In the genomic region with DNA sequence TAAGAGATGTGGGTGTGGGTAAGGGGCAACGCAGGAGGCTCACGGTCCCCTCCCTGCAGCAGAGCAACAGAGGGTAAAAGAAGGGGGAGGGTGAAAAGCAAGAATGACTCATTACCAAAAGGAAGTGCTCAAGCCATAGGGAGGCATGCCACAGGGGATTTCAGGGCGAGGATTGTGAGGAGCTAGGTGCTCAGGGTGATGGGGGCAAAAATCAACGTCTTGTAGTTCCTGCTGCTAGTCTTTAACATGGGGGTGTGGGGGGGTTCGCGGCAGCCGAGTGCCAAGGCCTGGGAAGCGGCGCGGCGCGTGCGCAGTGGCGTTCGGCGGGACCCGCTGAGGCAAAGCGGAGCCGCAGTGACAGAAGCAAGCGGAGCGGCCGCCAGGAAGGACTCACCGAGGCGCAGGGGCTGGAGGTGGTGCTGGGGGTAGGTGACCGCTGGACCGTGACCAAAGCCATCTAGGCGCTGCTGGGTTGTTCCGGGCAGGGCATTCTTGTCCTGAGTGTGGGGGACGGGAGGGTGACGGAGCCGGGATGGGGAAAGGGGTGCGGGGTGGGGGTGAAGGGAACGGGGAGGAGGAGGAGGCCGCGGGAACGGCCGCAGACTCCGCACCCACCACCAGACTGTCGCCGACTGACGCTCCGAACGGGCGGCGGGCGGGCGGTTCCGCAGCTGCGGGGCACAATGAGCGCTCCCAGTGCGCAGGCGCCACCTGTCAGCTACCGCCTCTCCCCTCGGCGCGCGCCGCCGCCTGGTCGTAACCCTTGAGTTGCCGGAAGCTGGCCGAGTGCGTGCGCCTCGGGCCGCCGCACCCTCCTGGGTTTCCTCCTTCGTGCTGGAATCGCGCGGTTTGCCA, we compare ENCODE assay signal across 1 cellular context.
TF ChIP-seq lines count a peak whose summit lies in the region.

A gene with protein sequence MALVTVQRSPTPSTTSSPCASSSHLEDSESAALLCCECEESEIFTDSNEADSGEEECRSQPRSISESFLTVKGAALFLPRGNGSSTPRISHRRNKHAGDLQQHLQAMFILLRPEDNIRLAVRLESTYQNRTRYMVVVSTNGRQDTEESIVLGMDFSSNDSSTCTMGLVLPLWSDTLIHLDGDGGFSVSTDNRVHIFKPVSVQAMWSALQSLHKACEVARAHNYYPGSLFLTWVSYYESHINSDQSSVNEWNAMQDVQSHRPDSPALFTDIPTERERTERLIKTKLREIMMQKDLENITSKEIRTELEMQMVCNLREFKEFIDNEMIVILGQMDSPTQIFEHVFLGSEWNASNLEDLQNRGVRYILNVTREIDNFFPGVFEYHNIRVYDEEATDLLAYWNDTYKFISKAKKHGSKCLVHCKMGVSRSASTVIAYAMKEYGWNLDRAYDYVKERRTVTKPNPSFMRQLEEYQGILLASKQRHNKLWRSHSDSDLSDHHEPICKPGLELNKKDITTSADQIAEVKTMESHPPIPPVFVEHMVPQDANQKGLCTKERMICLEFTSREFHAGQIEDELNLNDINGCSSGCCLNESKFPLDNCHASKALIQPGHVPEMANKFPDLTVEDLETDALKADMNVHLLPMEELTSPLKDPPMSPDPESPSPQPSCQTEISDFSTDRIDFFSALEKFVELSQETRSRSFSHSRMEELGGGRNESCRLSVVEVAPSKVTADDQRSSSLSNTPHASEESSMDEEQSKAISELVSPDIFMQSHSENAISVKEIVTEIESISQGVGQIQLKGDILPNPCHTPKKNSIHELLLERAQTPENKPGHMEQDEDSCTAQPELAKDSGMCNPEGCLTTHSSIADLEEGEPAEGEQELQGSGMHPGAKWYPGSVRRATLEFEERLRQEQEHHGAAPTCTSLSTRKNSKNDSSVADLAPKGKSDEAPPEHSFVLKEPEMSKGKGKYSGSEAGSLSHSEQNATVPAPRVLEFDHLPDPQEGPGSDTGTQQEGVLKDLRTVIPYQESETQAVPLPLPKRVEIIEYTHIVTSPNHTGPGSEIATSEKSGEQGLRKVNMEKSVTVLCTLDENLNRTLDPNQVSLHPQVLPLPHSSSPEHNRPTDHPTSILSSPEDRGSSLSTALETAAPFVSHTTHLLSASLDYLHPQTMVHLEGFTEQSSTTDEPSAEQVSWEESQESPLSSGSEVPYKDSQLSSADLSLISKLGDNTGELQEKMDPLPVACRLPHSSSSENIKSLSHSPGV (N-terminal part only) (minus strand): TSS at position 685 of the 855 bp plus-strand sequence. CDS start 228 bp downstream, at position 457.

TF ChIP-seq in K562, 482 proteins besides CTCF, POLR2A, EP300 and RAD21 (continued from another document and continues in another):
- no peak for TF ChIP-seq POLR3A (IDR thresholded peaks at IDR 0.05; ENCODE audit: borderline replicate concordance, extremely low read depth, insufficient read depth, insufficient read length)
- TF ChIP-seq KLF16 (IDR thresholded peaks at IDR 0.05): no peak
- TF ChIP-seq, protein P1, sequence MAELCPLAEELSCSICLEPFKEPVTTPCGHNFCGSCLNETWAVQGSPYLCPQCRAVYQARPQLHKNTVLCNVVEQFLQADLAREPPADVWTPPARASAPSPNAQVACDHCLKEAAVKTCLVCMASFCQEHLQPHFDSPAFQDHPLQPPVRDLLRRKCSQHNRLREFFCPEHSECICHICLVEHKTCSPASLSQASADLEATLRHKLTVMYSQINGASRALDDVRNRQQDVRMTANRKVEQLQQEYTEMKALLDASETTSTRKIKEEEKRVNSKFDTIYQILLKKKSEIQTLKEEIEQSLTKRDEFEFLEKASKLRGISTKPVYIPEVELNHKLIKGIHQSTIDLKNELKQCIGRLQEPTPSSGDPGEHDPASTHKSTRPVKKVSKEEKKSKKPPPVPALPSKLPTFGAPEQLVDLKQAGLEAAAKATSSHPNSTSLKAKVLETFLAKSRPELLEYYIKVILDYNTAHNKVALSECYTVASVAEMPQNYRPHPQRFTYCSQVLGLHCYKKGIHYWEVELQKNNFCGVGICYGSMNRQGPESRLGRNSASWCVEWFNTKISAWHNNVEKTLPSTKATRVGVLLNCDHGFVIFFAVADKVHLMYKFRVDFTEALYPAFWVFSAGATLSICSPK (IDR thresholded peaks at IDR 0.05; ENCODE audit: borderline replicate concordance): no peak
- TF ChIP-seq RHOXF2B (CRISPR knock-in tag; conservative IDR thresholded peaks at IDR 0.05): no peak
- TF ChIP-seq, protein P2, sequence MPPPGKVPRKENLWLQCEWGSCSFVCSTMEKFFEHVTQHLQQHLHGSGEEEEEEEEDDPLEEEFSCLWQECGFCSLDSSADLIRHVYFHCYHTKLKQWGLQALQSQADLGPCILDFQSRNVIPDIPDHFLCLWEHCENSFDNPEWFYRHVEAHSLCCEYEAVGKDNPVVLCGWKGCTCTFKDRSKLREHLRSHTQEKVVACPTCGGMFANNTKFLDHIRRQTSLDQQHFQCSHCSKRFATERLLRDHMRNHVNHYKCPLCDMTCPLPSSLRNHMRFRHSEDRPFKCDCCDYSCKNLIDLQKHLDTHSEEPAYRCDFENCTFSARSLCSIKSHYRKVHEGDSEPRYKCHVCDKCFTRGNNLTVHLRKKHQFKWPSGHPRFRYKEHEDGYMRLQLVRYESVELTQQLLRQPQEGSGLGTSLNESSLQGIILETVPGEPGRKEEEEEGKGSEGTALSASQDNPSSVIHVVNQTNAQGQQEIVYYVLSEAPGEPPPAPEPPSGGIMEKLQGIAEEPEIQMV (tag; conservative IDR thresholded peaks at IDR 0.05; ENCODE audit: low read depth): no peak
- TF ChIP-seq RBM14 (IDR thresholded peaks at IDR 0.05; ENCODE audit: borderline replicate concordance, insufficient read depth, low read depth, low read length): no peak
- TF ChIP-seq GABPA (tag; conservative IDR thresholded peaks at IDR 0.05; ENCODE audit: low read depth): no peak
- TF ChIP-seq ARID2 (IDR thresholded peaks at IDR 0.05): peak; percentile 21; the same call in 1 of the 2 replicates
- no peak for TF ChIP-seq ZNF239 (CRISPR knock-in tag; IDR thresholded peaks at IDR 0.05)
- no peak for TF ChIP-seq SRSF9 (IDR thresholded peaks at IDR 0.05; ENCODE audit: borderline replicate concordance, low read depth, low read length)
- no peak for TF ChIP-seq ZNF444 (CRISPR knock-in tag; IDR thresholded peaks at IDR 0.05)
- no peak for TF ChIP-seq TBP (optimal IDR thresholded peaks at IDR 0.05; ENCODE audit: low read depth, low read length)
- TF ChIP-seq ZNF699 (CRISPR knock-in tag; IDR thresholded peaks at IDR 0.05; ENCODE audit: insufficient replicate concordance): no peak
- TF ChIP-seq PCBP2 (IDR thresholded peaks at IDR 0.05; ENCODE audit: low read depth, low read length, poor library complexity, severe bottlenecking): peak; percentile 79
- TF ChIP-seq GTF2F1 (IDR thresholded peaks at IDR 0.05; ENCODE audit: low read depth, low read length): no peak
- TF ChIP-seq, protein P3, sequence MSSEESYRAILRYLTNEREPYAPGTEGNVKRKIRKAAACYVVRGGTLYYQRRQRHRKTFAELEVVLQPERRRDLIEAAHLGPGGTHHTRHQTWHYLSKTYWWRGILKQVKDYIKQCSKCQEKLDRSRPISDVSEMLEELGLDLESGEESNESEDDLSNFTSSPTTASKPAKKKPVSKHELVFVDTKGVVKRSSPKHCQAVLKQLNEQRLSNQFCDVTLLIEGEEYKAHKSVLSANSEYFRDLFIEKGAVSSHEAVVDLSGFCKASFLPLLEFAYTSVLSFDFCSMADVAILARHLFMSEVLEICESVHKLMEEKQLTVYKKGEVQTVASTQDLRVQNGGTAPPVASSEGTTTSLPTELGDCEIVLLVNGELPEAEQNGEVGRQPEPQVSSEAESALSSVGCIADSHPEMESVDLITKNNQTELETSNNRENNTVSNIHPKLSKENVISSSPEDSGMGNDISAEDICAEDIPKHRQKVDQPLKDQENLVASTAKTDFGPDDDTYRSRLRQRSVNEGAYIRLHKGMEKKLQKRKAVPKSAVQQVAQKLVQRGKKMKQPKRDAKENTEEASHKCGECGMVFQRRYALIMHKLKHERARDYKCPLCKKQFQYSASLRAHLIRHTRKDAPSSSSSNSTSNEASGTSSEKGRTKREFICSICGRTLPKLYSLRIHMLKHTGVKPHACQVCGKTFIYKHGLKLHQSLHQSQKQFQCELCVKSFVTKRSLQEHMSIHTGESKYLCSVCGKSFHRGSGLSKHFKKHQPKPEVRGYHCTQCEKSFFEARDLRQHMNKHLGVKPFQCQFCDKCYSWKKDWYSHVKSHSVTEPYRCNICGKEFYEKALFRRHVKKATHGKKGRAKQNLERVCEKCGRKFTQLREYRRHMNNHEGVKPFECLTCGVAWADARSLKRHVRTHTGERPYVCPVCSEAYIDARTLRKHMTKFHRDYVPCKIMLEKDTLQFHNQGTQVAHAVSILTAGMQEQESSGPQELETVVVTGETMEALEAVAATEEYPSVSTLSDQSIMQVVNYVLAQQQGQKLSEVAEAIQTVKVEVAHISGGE (CRISPR knock-in tag; IDR thresholded peaks at IDR 0.05): no peak
- no peak for TF ChIP-seq ZNF507 (tag; conservative IDR thresholded peaks at IDR 0.05)
- TF ChIP-seq, protein P4, sequence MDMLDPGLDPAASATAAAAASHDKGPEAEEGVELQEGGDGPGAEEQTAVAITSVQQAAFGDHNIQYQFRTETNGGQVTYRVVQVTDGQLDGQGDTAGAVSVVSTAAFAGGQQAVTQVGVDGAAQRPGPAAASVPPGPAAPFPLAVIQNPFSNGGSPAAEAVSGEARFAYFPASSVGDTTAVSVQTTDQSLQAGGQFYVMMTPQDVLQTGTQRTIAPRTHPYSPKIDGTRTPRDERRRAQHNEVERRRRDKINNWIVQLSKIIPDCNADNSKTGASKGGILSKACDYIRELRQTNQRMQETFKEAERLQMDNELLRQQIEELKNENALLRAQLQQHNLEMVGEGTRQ (CRISPR knock-in tag; IDR thresholded peaks at IDR 0.05): no peak
- TF ChIP-seq PHB (CRISPR knock-in tag; IDR thresholded peaks at IDR 0.05): no peak
- TF ChIP-seq, protein P5, sequence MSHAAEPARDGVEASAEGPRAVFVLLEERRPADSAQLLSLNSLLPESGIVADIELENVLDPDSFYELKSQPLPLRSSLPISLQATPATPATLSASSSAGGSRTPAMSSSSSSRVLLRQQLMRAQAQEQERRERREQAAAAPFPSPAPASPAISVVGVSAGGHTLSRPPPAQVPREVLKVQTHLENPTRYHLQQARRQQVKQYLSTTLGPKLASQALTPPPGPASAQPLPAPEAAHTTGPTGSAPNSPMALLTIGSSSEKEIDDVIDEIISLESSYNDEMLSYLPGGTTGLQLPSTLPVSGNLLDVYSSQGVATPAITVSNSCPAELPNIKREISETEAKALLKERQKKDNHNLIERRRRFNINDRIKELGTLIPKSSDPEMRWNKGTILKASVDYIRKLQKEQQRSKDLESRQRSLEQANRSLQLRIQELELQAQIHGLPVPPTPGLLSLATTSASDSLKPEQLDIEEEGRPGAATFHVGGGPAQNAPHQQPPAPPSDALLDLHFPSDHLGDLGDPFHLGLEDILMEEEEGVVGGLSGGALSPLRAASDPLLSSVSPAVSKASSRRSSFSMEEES (CRISPR knock-in tag; IDR thresholded peaks at IDR 0.05): no peak
- no peak for TF ChIP-seq SIX5 (IDR thresholded peaks at IDR 0.05; ENCODE audit: borderline replicate concordance in 1 of 2, insufficient read depth in 1 of 2, low read depth in 1 of 2, low read length in 2 of 2)
- TF ChIP-seq ZFP1 (CRISPR knock-in tag; IDR thresholded peaks at IDR 0.05): no peak
- TF ChIP-seq, protein P6, sequence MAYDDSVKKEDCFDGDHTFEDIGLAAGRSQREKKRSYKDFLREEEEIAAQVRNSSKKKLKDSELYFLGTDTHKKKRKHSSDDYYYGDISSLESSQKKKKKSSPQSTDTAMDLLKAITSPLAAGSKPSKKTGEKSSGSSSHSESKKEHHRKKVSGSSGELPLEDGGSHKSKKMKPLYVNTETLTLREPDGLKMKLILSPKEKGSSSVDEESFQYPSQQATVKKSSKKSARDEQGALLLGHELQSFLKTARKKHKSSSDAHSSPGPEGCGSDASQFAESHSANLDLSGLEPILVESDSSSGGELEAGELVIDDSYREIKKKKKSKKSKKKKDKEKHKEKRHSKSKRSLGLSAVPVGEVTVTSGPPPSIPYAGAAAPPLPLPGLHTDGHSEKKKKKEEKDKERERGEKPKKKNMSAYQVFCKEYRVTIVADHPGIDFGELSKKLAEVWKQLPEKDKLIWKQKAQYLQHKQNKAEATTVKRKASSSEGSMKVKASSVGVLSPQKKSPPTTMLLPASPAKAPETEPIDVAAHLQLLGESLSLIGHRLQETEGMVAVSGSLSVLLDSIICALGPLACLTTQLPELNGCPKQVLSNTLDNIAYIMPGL (CRISPR knock-in tag; IDR thresholded peaks at IDR 0.05): peak; percentile 67; the same call in 1 of the 2 replicates
- TF ChIP-seq COPS2 (conservative IDR thresholded peaks at IDR 0.05): no peak
- no peak for TF ChIP-seq ZNF77 (CRISPR knock-in tag; IDR thresholded peaks at IDR 0.05)
- peak in 1 of 2 experiments; percentile 88; a peak in 2 of 4 replicates for TF ChIP-seq HDAC1 (IDR thresholded peaks at IDR 0.05)
